8 cellular contexts compared by ENCODE assay signal in genomic region chr17:43545383-43545632, GRCh38. TPM values are rescaled to one million over a fixed set of nuclear protein-coding genes. Genes with fewer than 3 reads are reported as not detected.
DNase-seq lines count a peak whose midpoint lies in the region; ATAC-seq and TF ChIP-seq lines count a peak whose summit lies in the region.

No MANE protein-coding gene starts in this region.

- no peak overlapping the region for H3K27ac Mint-ChIP-seq in activated CD8-positive, alpha-beta T cell treated with anti-CD3 and anti-CD28 coated beads, Interleukin-2, amount 10 ng/mL, durations not matched to agents 7 days and 5 days

- DNase-seq in BE2C (no peak), sciatic nerve (ENCODE audit: low spot score) (no peak), middle frontal gyrus (ENCODE audit: extremely low spot score, low spot score) (no peak), inferior parietal cortex (ENCODE audit: extremely low spot score) (no peak)
- peak; percentile 40 for DNase-seq in activated CD8-positive, alpha-beta T cell treated with anti-CD3 and anti-CD28 coated beads, Interleukin-2, amount 10 ng/mL, durations not matched to agents 7 days and 5 days

- no peak for TF ChIP-seq EP300 in gastroesophageal sphincter (IDR thresholded peaks at IDR 0.05)

- H3K4me1 Mint-ChIP-seq in activated CD8-positive, alpha-beta T cell treated with anti-CD3 and anti-CD28 coated beads, Interleukin-2, amount 10 ng/mL, durations not matched to agents 7 days and 5 days (ENCODE audit: low read depth): peaks cover 23% of the 10 kb centered on the region

- H3K4me1 ChIP-seq in BE2C (peaks cover 8% of the 10 kb centered on the region), gastroesophageal sphincter (peaks cover 0 to 29% (median 12%) of the 10 kb centered on the region in 3 donors)

- peak; percentile 15 for ATAC-seq in HG02970 (IDR thresholded peaks at IDR 0.05; ENCODE audit: low FRiP score, unreplicated experiment)
- ATAC-seq in activated CD8-positive, alpha-beta T cell treated with anti-CD3 and anti-CD28 coated beads, Interleukin-2, amount 10 ng/mL, durations not matched to agents 7 days and 5 days: peak; percentile 17
- ATAC-seq in gastroesophageal sphincter: peak; percentile 9
- ATAC-seq in sciatic nerve: peak; percentile 51
- ATAC-seq in GM21447 (IDR thresholded peaks at IDR 0.05; ENCODE audit: unreplicated experiment): no peak

- H3K27ac ChIP-seq in gastroesophageal sphincter: peak overlapping the region in 1 of 4 donors; percentile 43

- H3K9me3 ChIP-seq in BE2C: no peaks in the 10 kb centered on the region
- H3K9me3 ChIP-seq in gastroesophageal sphincter: no peaks in the 10 kb centered on the region

- TF ChIP-seq POLR2A in gastroesophageal sphincter (IDR thresholded peaks at IDR 0.05): no peak

- H3K9me3 Mint-ChIP-seq in activated CD8-positive, alpha-beta T cell treated with anti-CD3 and anti-CD28 coated beads, Interleukin-2, amount 10 ng/mL, durations not matched to agents 7 days and 5 days (ENCODE audit: insufficient read depth): no peaks in the 10 kb centered on the region

- H3K36me3 ChIP-seq in BE2C (no peaks in the 10 kb centered on the region), gastroesophageal sphincter (no peaks in the 10 kb centered on the region)

- H3K4me3 ChIP-seq in BE2C (ENCODE audit: low read depth, low read length): peak overlapping the region; percentile 75
- H3K4me3 ChIP-seq in gastroesophageal sphincter: peak overlapping the region; percentile 34 to 58

- no peak for TF ChIP-seq CTCF in BE2C (IDR thresholded peaks at IDR 0.05; ENCODE audit: low read depth, low read length)
- no peak for TF ChIP-seq CTCF in gastroesophageal sphincter (IDR thresholded peaks at IDR 0.05)

- no peaks in the 10 kb centered on the region for H3K27me3 ChIP-seq in BE2C
- H3K27me3 ChIP-seq in gastroesophageal sphincter: peaks cover 78% of the 10 kb centered on the region

- intact Hi-C loops in sciatic nerve (cut with DNase I): no loop called here

- peaks cover 43% of the 10 kb centered on the region for H3K27me3 Mint-ChIP-seq in activated CD8-positive, alpha-beta T cell treated with anti-CD3 and anti-CD28 coated beads, Interleukin-2, amount 10 ng/mL, durations not matched to agents 7 days and 5 days (ENCODE audit: low read depth)

- H3K4me3 Mint-ChIP-seq in activated CD8-positive, alpha-beta T cell treated with anti-CD3 and anti-CD28 coated beads, Interleukin-2, amount 10 ng/mL, durations not matched to agents 7 days and 5 days: peak overlapping the region; percentile 70

- POLR2A ChIA-PET in activated CD8-positive, alpha-beta T cell treated with anti-CD3 and anti-CD28 coated beads, Interleukin-2, amount 10 ng/mL, durations not matched to agents 7 days and 5 days (lab: Charles Lee): interaction anchor here (0.6 to 1.0 kb wide), 2 partner anchors 229 to 581 kb away, joined by 3 read pairs; no protein-coding TSS in a partner anchor

- H3K36me3 Mint-ChIP-seq in activated CD8-positive, alpha-beta T cell treated with anti-CD3 and anti-CD28 coated beads, Interleukin-2, amount 10 ng/mL, durations not matched to agents 7 days and 5 days (ENCODE audit: low read depth): no peaks in the 10 kb centered on the region

- WGBS in gastroesophageal sphincter (ENCODE audit: low coverage in 1 of 2), 2 donors: no CpG with 5 or more reads among the region's 21 CpGs

- CTCF ChIA-PET in activated CD8-positive, alpha-beta T cell treated with anti-CD3 and anti-CD28 coated beads, Interleukin-2, amount 10 ng/mL, durations not matched to agents 7 days and 5 days (lab: Charles Lee): no interaction called here

RNA-seq across cellular contexts. Expression of gene ETV4, which starts 0.8 kb away (rescaled TPM):
- polyA plus RNA-seq in BE2C (2012; ENCODE audit: insufficient read depth, insufficient read length, low read depth): 146 TPM
- 1 to 10 TPM; 2.7 to 3.9 TPM for total RNA-seq in activated CD8-positive, alpha-beta T cell treated with anti-CD3 and anti-CD28 coated beads, Interleukin-2, amount 10 ng/mL, durations not matched to agents 7 days and 5 days
- total RNA-seq in gastroesophageal sphincter (1 to 10 TPM in 1 of 4 donors, under 1 TPM in 2, not detected in 1; 0.67 to 2.6 (median 0.96) TPM), sciatic nerve (7.1 TPM)
